Comparison of ENCODE assay signal across 8 cellular contexts in the genomic region with DNA sequence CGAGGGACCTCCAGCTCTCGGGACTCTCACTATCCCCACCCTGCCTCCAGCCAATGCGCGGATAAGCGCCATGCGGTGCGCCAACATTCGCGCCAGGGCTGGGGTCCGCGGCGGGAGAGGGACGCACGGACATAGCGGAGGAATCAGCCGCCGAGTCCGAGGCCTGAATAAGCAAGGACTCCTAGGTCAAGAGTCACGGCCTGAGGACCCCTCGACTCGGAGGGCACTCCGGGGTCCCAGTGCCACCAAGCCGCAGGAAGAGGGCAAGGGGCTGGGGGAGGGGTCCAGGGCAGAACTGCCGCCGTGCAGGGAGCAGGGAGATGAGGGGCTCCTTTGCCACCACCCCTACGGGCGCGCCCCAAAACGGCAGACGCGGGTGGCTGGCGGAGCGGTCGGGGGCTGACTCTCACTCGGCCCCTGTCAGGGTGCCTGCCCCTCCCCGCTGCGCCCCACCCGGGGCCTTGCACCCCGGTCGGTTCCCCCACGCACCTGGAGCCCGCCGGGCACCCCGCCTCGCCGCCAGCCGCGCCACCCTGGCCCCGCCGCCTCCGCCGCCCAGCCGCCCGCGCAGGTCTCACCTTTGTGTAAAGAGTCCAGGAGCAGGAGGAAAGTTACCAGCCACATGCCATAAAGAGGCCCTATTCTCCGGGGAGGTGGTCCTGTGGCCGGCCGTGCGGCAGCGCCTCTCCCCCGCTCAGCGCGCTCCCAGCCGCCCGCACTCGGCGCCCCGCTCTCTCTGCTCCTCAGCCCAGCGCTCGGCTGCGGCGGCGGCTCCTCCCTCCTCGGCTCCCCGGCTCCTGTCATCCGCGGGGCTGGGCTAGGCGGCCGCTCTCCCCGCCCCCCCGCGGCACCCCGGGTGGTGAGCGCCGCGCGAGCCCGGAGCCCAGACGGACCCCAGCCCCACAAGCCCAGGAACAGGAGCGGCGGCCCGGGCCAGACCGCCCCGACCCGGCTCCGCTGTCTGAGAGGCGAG. TPM values are rescaled to one million over a fixed set of nuclear protein-coding genes. Genes with fewer than 3 reads are reported as not detected.
A peak's percentile ranks its signal among the peaks of the same experiment; 100 is the strongest.
DNase-seq lines count a peak whose midpoint lies in the region; TF ChIP-seq lines count a peak whose summit lies in the region.

A gene with protein sequence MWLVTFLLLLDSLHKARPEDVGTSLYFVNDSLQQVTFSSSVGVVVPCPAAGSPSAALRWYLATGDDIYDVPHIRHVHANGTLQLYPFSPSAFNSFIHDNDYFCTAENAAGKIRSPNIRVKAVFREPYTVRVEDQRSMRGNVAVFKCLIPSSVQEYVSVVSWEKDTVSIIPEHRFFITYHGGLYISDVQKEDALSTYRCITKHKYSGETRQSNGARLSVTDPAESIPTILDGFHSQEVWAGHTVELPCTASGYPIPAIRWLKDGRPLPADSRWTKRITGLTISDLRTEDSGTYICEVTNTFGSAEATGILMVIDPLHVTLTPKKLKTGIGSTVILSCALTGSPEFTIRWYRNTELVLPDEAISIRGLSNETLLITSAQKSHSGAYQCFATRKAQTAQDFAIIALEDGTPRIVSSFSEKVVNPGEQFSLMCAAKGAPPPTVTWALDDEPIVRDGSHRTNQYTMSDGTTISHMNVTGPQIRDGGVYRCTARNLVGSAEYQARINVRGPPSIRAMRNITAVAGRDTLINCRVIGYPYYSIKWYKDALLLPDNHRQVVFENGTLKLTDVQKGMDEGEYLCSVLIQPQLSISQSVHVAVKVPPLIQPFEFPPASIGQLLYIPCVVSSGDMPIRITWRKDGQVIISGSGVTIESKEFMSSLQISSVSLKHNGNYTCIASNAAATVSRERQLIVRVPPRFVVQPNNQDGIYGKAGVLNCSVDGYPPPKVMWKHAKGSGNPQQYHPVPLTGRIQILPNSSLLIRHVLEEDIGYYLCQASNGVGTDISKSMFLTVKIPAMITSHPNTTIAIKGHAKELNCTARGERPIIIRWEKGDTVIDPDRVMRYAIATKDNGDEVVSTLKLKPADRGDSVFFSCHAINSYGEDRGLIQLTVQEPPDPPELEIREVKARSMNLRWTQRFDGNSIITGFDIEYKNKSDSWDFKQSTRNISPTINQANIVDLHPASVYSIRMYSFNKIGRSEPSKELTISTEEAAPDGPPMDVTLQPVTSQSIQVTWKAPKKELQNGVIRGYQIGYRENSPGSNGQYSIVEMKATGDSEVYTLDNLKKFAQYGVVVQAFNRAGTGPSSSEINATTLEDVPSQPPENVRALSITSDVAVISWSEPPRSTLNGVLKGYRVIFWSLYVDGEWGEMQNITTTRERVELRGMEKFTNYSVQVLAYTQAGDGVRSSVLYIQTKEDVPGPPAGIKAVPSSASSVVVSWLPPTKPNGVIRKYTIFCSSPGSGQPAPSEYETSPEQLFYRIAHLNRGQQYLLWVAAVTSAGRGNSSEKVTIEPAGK (N-terminal part only) (minus strand): TSS at position 761 of the 973 bp plus-strand sequence. CDS start 137 bp downstream, at position 624.

- H3K9ac ChIP-seq in muscle layer of colon (ENCODE audit: low read length) = no peak within 1 kb of the TSS

- H3K36me3 ChIP-seq in muscle layer of colon (ENCODE audit: insufficient read depth, low read length) = no peaks in the 10 kb centered on the region

- DNase-seq in COR-L47 (lab: John Stamatoyannopoulos, UW) = peak; percentile 30
- peak; percentile 19 for DNase-seq in SW480 (ENCODE audit: low spot score)
- peak; percentile 71 for DNase-seq in ecto neural progenitor cell (ENCODE audit: low spot score)
- no peak for DNase-seq in type B pancreatic cell (ENCODE audit: extremely low spot score, unreplicated experiment)
- DNase-seq in NK-92 (lab: John Stamatoyannopoulos, UW; ENCODE audit: unreplicated experiment) = no peak
- no peak for DNase-seq in SKM-1 (lab: John Stamatoyannopoulos, UW; ENCODE audit: unreplicated experiment)
- DNase-seq in effector CD8-positive, alpha-beta T cell (lab: John Stamatoyannopoulos, UW) = no peak

- H3K27me3 ChIP-seq in muscle layer of colon (ENCODE audit: control insufficient read depth in 1 of 2, insufficient read depth in 2 of 2, low read length in 2 of 2) = peaks cover 20 to 35% of the 10 kb centered on the region in 2 donors

- H3K4me1 Mint-ChIP-seq in type B pancreatic cell (ENCODE audit: unreplicated experiment) = peaks cover 5% of the 10 kb centered on the region

- H3K27ac Mint-ChIP-seq in type B pancreatic cell = no peak within 1 kb of the TSS

- no peak for TF ChIP-seq CTCF in type B pancreatic cell (conservative IDR thresholded peaks at IDR 0.05)

- peak within 1 kb of the TSS; percentile 82 for H3K4me3 Mint-ChIP-seq in type B pancreatic cell

- H3K4me3 ChIP-seq in muscle layer of colon (ENCODE audit: low read depth in 1 of 2, low read length in 2 of 2) = peak within 1 kb of the TSS; percentile 18 to 54

- H3K4me1 ChIP-seq in muscle layer of colon (ENCODE audit: insufficient read depth, low read length) = peaks cover 12% of the 10 kb centered on the region

- H3K27ac ChIP-seq in muscle layer of colon (ENCODE audit: low read depth, low read length) = no peak within 1 kb of the TSS

- H3K9me3 Mint-ChIP-seq in type B pancreatic cell = no peaks in the 10 kb centered on the region

- H3K36me3 Mint-ChIP-seq in type B pancreatic cell = no peaks in the 10 kb centered on the region

- no peaks in the 10 kb centered on the region for H3K9me3 ChIP-seq in muscle layer of colon (ENCODE audit: low read length)

- H3K27me3 Mint-ChIP-seq in type B pancreatic cell = peaks cover 82% of the 10 kb centered on the region

RNA-seq across cellular contexts. Expression of the gene that starts here (rescaled TPM):
- 5.8 and 9.8 TPM in 2 replicates for total RNA-seq in type B pancreatic cell (ENCODE audit: low replicate concordance)

Comparison
In these comparisons a context has a peak if more than half of its experiments do, and no peak if none do; other contexts are left out.
1. DNase-seq: peak in COR-L47 (single experiment), SW480 (single experiment) and ecto neural progenitor cell (single experiment); none in type B pancreatic cell (single experiment), NK-92 (single experiment), SKM-1 (single experiment) and effector CD8-positive, alpha-beta T cell (single experiment).